Comparison of ENCODE assay signal across 8 cellular contexts in the genomic region with DNA sequence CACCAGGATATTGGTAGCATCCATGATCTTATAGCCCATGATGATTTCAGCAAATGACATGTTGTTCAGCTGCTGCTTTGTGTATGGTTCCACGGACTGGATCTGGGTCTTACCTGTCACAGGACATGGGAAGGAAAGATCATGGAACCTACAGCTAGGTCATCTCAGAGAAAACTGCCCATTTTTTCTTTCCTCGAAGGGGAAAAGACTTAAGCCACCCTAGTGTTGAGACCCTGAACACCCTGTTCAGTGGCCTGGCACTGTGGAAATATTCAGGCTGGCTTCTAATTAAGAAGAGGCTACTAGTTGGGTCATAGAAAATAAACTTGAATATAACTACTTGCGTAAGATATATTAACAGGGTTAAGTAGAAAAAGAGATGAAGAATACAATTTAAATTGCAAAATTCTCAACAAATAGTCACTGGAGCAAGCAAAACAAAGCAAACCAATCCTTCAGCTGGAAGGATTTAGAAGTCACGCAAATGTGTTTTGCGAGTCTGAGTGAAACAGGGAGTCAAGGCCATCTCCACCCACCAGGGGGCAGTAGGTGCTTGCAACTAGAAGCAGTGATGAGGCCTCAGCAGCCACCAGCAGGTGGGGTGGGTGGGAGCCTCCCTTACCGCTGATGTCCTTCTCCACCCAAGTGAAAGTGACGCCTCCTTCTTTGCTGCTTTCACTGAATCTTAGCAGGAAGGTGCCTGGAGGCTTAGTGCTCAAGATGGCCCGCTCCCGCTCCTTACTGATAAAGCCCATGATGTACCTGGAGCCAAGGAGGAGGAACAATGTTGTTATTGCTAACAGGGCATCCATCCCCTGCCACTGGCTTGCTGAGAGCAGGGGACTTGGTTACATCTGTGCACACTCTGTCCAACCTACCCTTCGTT. TPM values are rescaled to one million over a fixed set of nuclear protein-coding genes. Genes with fewer than 3 reads are reported as not detected.
DNase-seq lines count a peak whose midpoint lies in the region; ATAC-seq and TF ChIP-seq lines count a peak whose summit lies in the region.

No MANE protein-coding gene starts in this region.

- TF ChIP-seq CTCF in HFF-Myc (IDR thresholded peaks at IDR 0.05; ENCODE audit: low read depth, low read length, missing control alignments) (peak; percentile 100), retinal pigment epithelial cell (conservative IDR thresholded peaks at IDR 0.05; ENCODE audit: low read depth, low read length) (peak; percentile 100)

- ATAC-seq in left ventricle myocardium superior, result peak; percentile 86
- no peak for ATAC-seq in GM18873 (IDR thresholded peaks at IDR 0.05; ENCODE audit: low FRiP score, unreplicated experiment)

- peak; percentile 75 for DNase-seq in DMS153 (lab: John Stamatoyannopoulos, UW)
- DNase-seq in HFF-Myc (ENCODE audit: extremely low read depth, low read depth), result peak; percentile 86
- DNase-seq in NCI-H2029 (lab: John Stamatoyannopoulos, UW), result peak; percentile 70
- peak; percentile 79 to 91 (median 89) for DNase-seq in T-helper 2 cell
- peak; percentile 88 for DNase-seq in amniotic epithelial cell (ENCODE audit: low read depth)
- peak; percentile 95 for DNase-seq in left ventricle myocardium superior
- DNase-seq in retinal pigment epithelial cell (ENCODE audit: low read depth), result peak; percentile 65

- H3K4me3 ChIP-seq in HFF-Myc (replicated peaks; ENCODE audit: low read depth, low read length), result no peak overlapping the region
- no peak overlapping the region for H3K4me3 ChIP-seq in retinal pigment epithelial cell (ENCODE audit: low read length)

- intact Hi-C loops in left ventricle myocardium superior (cut with micrococcal nuclease), result loop anchor here (10.0 kb wide), 3 partner anchors 82 to 192 kb away; no protein-coding TSS in a partner anchor

RNA-seq across cellular contexts. Expression of a gene that starts 34.3 kb away (rescaled TPM):
- total RNA-seq in left ventricle myocardium superior, result 13.8 TPM

RNA-seq across cellular contexts. Expression of a gene that starts 46.4 kb away (rescaled TPM):
- 33.4 TPM for total RNA-seq in left ventricle myocardium superior
